Comparison of ENCODE assay signal across 13 cellular contexts in the genomic region with DNA sequence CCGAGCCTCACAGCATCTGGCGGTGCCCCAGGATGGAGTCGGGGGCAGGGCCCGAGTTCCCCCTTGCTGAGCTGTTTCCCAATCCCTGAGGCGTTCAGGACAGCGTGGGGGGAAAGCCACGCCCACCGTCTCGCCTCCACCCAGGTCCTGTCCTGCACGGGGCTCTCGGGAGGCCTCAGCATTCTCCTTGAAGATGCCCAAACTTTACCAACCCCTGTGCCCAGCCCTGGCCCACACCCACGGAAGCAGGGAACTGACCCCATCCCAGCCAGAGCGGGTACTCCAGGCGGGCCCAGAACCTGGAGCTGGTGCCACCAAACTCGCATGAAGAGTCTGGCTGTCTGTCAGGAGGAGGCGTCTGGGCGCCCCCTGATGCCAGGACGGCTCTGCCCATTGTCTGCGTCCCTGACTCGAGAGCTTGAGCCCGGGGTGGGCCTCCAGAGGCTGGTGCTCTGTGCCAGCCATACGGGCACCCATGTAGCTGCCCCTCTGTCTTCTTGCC. TPM values are rescaled to one million over a fixed set of nuclear protein-coding genes. Genes with fewer than 3 reads are reported as not detected.
A peak's percentile ranks its signal among the peaks of the same experiment; 100 is the strongest.
DNase-seq lines count a peak whose midpoint lies in the region; FAIRE-seq and TF ChIP-seq lines count a peak whose summit lies in the region.
"Had no signal": no experiment of that assay in that cellular context is flagged by ENCODE, and none has a peak within 500 bp of the region (broad histone marks: within the 10 kb centered on the region; RNA-seq: fewer than 3 reads in every experiment).

No MANE protein-coding gene starts in this region.

- H2BK20ac ChIP-seq in H1 (ENCODE audit: low read length) = no peak overlapping the region

- no peaks in the 10 kb centered on the region for H3K27me3 ChIP-seq in HUES6 (ENCODE audit: control insufficient read depth, insufficient read depth, low read length)
- H3K27me3 ChIP-seq in H1 (replicated peaks in 1 of 4; ENCODE audit: control insufficient read depth in 3 of 4, extremely low read depth in 1 of 4, insufficient read depth in 3 of 4, low read length in 3 of 4) = no peaks in the 10 kb centered on the region
- H3K27me3 ChIP-seq in colonic mucosa = no peaks in the 10 kb centered on the region

- CTCF ChIA-PET in H1 (lab: Charles Lee; ENCODE audit: partially characterized antibody) = interaction anchor here (0.6 to 3.8 kb wide), 12 partner anchors 10 to 186 kb away, joined by 3 to 27 read pairs (median 3); no protein-coding TSS in a partner anchor

- POLR2A ChIA-PET in H1 (lab: Charles Lee; ENCODE audit: partially characterized antibody) = interaction anchor here (1.0 to 4.0 kb wide), 10 partner anchors 8 to 202 kb away, joined by 3 to 14 read pairs (median 4); no protein-coding TSS in a partner anchor

- H3K9me3 Mint-ChIP-seq in nephron = no peaks in the 10 kb centered on the region
- H3K9me3 Mint-ChIP-seq: natural killer cell treated with Interleukin-12 subunit alpha and Interleukin-12 subunit beta and Interleukin-15 and Interleukin-18, amount 100 ng/mL, for 72 hours; stimulated activated naive CD8-positive, alpha-beta T cell treated with anti-CD3 and anti-CD28 coated beads, Interleukin-15, Interleukin-2, amounts not matched to agents 100 ng/mL and 50 ng/mL, for 24 hours had no signal

- no peak overlapping the region for H3K4ac ChIP-seq in H1 (replicated peaks; ENCODE audit: insufficient read length, low read depth, low read length)

- no peak overlapping the region for H2AFZ ChIP-seq in H1 (ENCODE audit: low read length)

- peaks cover 4% of the 10 kb centered on the region for H3K27me3 Mint-ChIP-seq in nephron (ENCODE audit: low read depth)

- H4K20me1 ChIP-seq in H1 (replicated peaks in 1 of 2; ENCODE audit: control insufficient read depth in 1 of 2, insufficient read depth in 2 of 2, low read length in 2 of 2) = no peaks in the 10 kb centered on the region

- H3K23me2 ChIP-seq in H1 (ENCODE audit: low read depth, low read length) = no peaks in the 10 kb centered on the region

- no peak overlapping the region; the same call in 1 of the 2 replicates for H2BK5ac ChIP-seq in H1 (ENCODE audit: low read depth, low read length)

- H4K8ac ChIP-seq in H1 (ENCODE audit: extremely low read depth, insufficient read depth, low read length) = peak overlapping the region; percentile 28; the same call in 1 of the 2 replicates

- no peak for TF ChIP-seq EP300 in H1 (IDR thresholded peaks at IDR 0.05; ENCODE audit: borderline replicate concordance in 1 of 2, low read depth in 2 of 2, low read length in 2 of 2)

- no peak overlapping the region for H3K4me3 ChIP-seq in AG10803 (ENCODE audit: low read length)
- H3K4me3 ChIP-seq in HUES6 (ENCODE audit: low read depth, low read length) = no peak overlapping the region
- no peak overlapping the region for H3K4me3 ChIP-seq in H1 (ENCODE audit: extremely low read depth in 1 of 4, insufficient read depth in 2 of 4, low read depth in 3 of 4, low read length in 4 of 4)
- no peak overlapping the region for H3K4me3 ChIP-seq in colonic mucosa

- H3K36me3 ChIP-seq in HUES6 (ENCODE audit: control insufficient read depth, insufficient read depth, low read length) (no peaks in the 10 kb centered on the region), H1 (ENCODE audit: control insufficient read depth in 2 of 4, insufficient read depth in 4 of 4, low read length in 3 of 4) (no peaks in the 10 kb centered on the region), colonic mucosa (no peaks in the 10 kb centered on the region)

- peak overlapping the region in 2 of 3 experiments; percentile 56 to 65 for H3K27ac Mint-ChIP-seq in nephron
- H3K27ac Mint-ChIP-seq: activated CD8-positive, alpha-beta T cell treated with anti-CD3 and anti-CD28 coated beads, Interleukin-2, amount 10 ng/mL, durations not matched to agents 7 days and 5 days; natural killer cell treated with Interleukin-12 subunit alpha and Interleukin-12 subunit beta and Interleukin-15 and Interleukin-18, amount 100 ng/mL, for 72 hours; stimulated activated naive CD8-positive, alpha-beta T cell treated with anti-CD3 and anti-CD28 coated beads, Interleukin-15, Interleukin-2, amounts not matched to agents 100 ng/mL and 50 ng/mL, for 24 hours had no signal

- no peak overlapping the region for H4K5ac ChIP-seq in H1 (ENCODE audit: insufficient read length, low read depth, low read length)

- H3K27ac ChIP-seq in HUES6 (ENCODE audit: low read depth, low read length) = peak overlapping the region; percentile 19; the same call in 1 of the 2 replicates
- no peak overlapping the region for H3K27ac ChIP-seq in H1 (ENCODE audit: low read depth, low read length)
- H3K27ac ChIP-seq in colonic mucosa = no peak overlapping the region

- H3K4me2 ChIP-seq in H1 (ENCODE audit: insufficient read depth in 1 of 2, low read depth in 2 of 2, low read length in 2 of 2) = no peak overlapping the region

- TF ChIP-seq POLR2A in H1 (IDR thresholded peaks at IDR 0.05; ENCODE audit: control extremely low read depth in 1 of 2, low read depth in 2 of 2, low read length in 2 of 2) = no peak

- peaks cover 23% of the 10 kb centered on the region for H3K4me1 Mint-ChIP-seq in nephron

- no peak for FAIRE-seq in H1 (lab: Jason Lieb, UNC)

- no peak overlapping the region for H3K18ac ChIP-seq in H1 (ENCODE audit: extremely low read depth, low read length)

- H2BK12ac ChIP-seq in H1 (ENCODE audit: low read depth, low read length) = 0 out of 2 replicates have a peak overlapping the region, but pooled peaks have one; percentile 39

- no peak overlapping the region for H4K91ac ChIP-seq in H1 (replicated peaks; ENCODE audit: insufficient read length, low read length)

- WGBS in H1 (ENCODE audit: extremely low coverage in 1 of 2, insufficient coverage in 1 of 2, insufficient read length in 1 of 2, insufficient replicate concordance in 2 of 2, low coverage in 1 of 2, low lambda C conversion rate in 2 of 2, missing lambda C conversion rate in 1 of 2), 2 experiments = 75% methylated on average over 18 of the region's 22 CpGs; no CpG with 5 or more reads in 1 of the 2 experiments

- TF ChIP-seq RAD21 in H1 (IDR thresholded peaks at IDR 0.05 in 1 of 2, conservative IDR thresholded peaks at IDR 0.05 in 1 of 2; ENCODE audit: low read depth in 2 of 2, low read length in 2 of 2) = no peak

- H3K36me3 Mint-ChIP-seq in nephron (ENCODE audit: low read depth) = no peaks in the 10 kb centered on the region
- H3K36me3 Mint-ChIP-seq: natural killer cell treated with Interleukin-12 subunit alpha and Interleukin-12 subunit beta and Interleukin-15 and Interleukin-18, amount 100 ng/mL, for 72 hours had no signal

- H3K79me1 ChIP-seq in H1 (ENCODE audit: low read depth, low read length) = no peaks in the 10 kb centered on the region

- H2BK120ac ChIP-seq in H1 (replicated peaks; ENCODE audit: low read depth, low read length) = no peak overlapping the region

- no peak overlapping the region for H3K56ac ChIP-seq in H1 (replicated peaks; ENCODE audit: insufficient read length, low read depth, low read length)

- H2AK5ac ChIP-seq in H1 (ENCODE audit: low read depth, low read length) = no peak overlapping the region

- peak overlapping the region; percentile 61 for H2BK15ac ChIP-seq in H1 (ENCODE audit: low read length)

- no peak overlapping the region for H3K9ac ChIP-seq in HUES6 (ENCODE audit: low read length)
- H3K9ac ChIP-seq in H1 (replicated peaks in 1 of 4; ENCODE audit: extremely low read depth in 1 of 4, low read depth in 3 of 4, low read length in 3 of 4) = no peak overlapping the region
- H3K9ac ChIP-seq in colonic mucosa (ENCODE audit: low read depth in 2 of 2, low read length in 2 of 2) = peak overlapping the region in 1 of 2 donors; percentile 12

- intact Hi-C loops in colonic mucosa (cut with DNase I) = no loop called here

- H3K14ac ChIP-seq in H1 (ENCODE audit: insufficient read length) = no peak overlapping the region

- H3K4me1 ChIP-seq in HUES6 (ENCODE audit: control insufficient read depth, insufficient read depth, low read length) (peaks cover 35% of the 10 kb centered on the region), H1 (replicated peaks in 1 of 4; ENCODE audit: control insufficient read depth in 3 of 4, insufficient read depth in 4 of 4, low read length in 3 of 4) (peaks cover 0 to 15% (median 13%) of the 10 kb centered on the region in 4 experiments; a peak in 6 of 7 replicates), colonic mucosa (no peaks in the 10 kb centered on the region)

- peak; percentile 6; the same call in 1 of the 2 replicates for TF ChIP-seq CTCF in AG10803 (conservative IDR thresholded peaks at IDR 0.05; ENCODE audit: low read length)
- no peak for TF ChIP-seq CTCF in H1 (IDR thresholded peaks at IDR 0.05; ENCODE audit: control extremely low read depth in 1 of 3, insufficient read depth in 1 of 3, low read depth in 1 of 3, low read length in 3 of 3)
- TF ChIP-seq CTCF in nephron (IDR thresholded peaks at IDR 0.05; ENCODE audit: unreplicated experiment in 3 of 3) = no peak
- TF ChIP-seq CTCF in colonic mucosa (IDR thresholded peaks at IDR 0.05) = no peak

- H3K23ac ChIP-seq in H1 (ENCODE audit: insufficient read length) = no peak overlapping the region

- H3K4me3 Mint-ChIP-seq in nephron = no peak overlapping the region
- H3K4me3 Mint-ChIP-seq: activated CD8-positive, alpha-beta T cell treated with anti-CD3 and anti-CD28 coated beads, Interleukin-2, amount 10 ng/mL, durations not matched to agents 7 days and 5 days; natural killer cell treated with Interleukin-12 subunit alpha and Interleukin-12 subunit beta and Interleukin-15 and Interleukin-18, amount 100 ng/mL, for 72 hours; stimulated activated naive CD8-positive, alpha-beta T cell treated with anti-CD3 and anti-CD28 coated beads, Interleukin-15, Interleukin-2, amounts not matched to agents 100 ng/mL and 50 ng/mL, for 24 hours had no signal

- no peaks in the 10 kb centered on the region for H3K79me2 ChIP-seq in H1 (ENCODE audit: control insufficient read depth in 1 of 2, insufficient read depth in 2 of 2, low read length in 2 of 2)

- no peaks in the 10 kb centered on the region for H3K9me3 ChIP-seq in HUES6 (ENCODE audit: control insufficient read depth, insufficient read depth, low read depth, low read length)
- no peaks in the 10 kb centered on the region for H3K9me3 ChIP-seq in H1 (ENCODE audit: insufficient read depth in 2 of 2, low read depth in 1 of 2, low read length in 1 of 2)
- H3K9me3 ChIP-seq in colonic mucosa = no peaks in the 10 kb centered on the region

- DNase-seq in AG10803 (ENCODE audit: low read depth) (peak; percentile 36), H1 (ENCODE audit: low read depth in 1 of 2, low spot score in 2 of 2) (no peak), NCI-H2171 (lab: John Stamatoyannopoulos, UW) (no peak), colonic mucosa (no peak), germinal center (ENCODE audit: low spot score) (no peak)
- DNase-seq in effector CD8-positive, alpha-beta T cell (lab: John Stamatoyannopoulos, UW) = no peak
- DNase-seq: activated CD8-positive, alpha-beta T cell treated with anti-CD3 and anti-CD28 coated beads, Interleukin-2, amount 10 ng/mL, durations not matched to agents 7 days and 5 days; C1 segment of cervical spinal cord; NCI-H1436 had no signal

RNA-seq across cellular contexts. Expression of gene POFUT2, which starts 35.3 kb away (rescaled TPM):
- 32.1 and 34.6 TPM in 2 replicates for total RNA-seq in H1 (2021; fragmentation: NEBNext Ultra II Directional; extraction: Animal tissue kit (Norgen Biotek cat#: 25700))
- 13.7 and 21.0 TPM in 2 replicates for polyA plus RNA-seq in H1 (2011; rRNA removed)
- 20.3 TPM for polyA plus RNA-seq in H1 (2011; cell fraction: cytosol; rRNA removed)
- polyA plus RNA-seq in H1 (2011; cell fraction: nucleus; rRNA removed) = 88.5 TPM
- 24.1 to 33.7 TPM (median 29.4 TPM) in 4 replicates for polyA plus RNA-seq in H1 (2012, experiment 1 of 2)
- polyA plus RNA-seq in H1 (2012, experiment 2 of 2) = 15.8 TPM
- polyA plus RNA-seq in H1 (2013, experiment 1 of 2) = 33.3 TPM
- 33.7 TPM for polyA plus RNA-seq in H1 (2013, experiment 2 of 2)
- 11.2 and 13.2 TPM in 2 replicates for polyA minus RNA-seq in H1 (2011; rRNA and poly(A)+ RNA removed)
- polyA minus RNA-seq in H1 (2011; cell fraction: cytosol; rRNA and poly(A)+ RNA removed) = 13.0 TPM
- 28.5 TPM for polyA minus RNA-seq in H1 (2011; cell fraction: nucleus; rRNA and poly(A)+ RNA removed)
- 10 to 100 TPM; 23.8 to 31.6 TPM for total RNA-seq in colonic mucosa
